In genomic region chr11:67354314-67355022, GRCh38 we compare ENCODE assay signal across 7 cellular contexts. TPM values are rescaled to one million over a fixed set of nuclear protein-coding genes. Genes with fewer than 3 reads are reported as not detected.
DNase-seq lines count a peak whose midpoint lies in the region; ATAC-seq and TF ChIP-seq lines count a peak whose summit lies in the region.

No MANE protein-coding gene starts in this region.

- H3K27me3 ChIP-seq in stomach smooth muscle (ENCODE audit: control insufficient read depth in 1 of 2, insufficient read depth in 2 of 2, low read length in 2 of 2), result no peaks in the 10 kb centered on the region

- no TSS peak for BruUV-seq in MCF 10A (replicated peaks; lab: Mats Ljungman, UMichigan)

- no peaks in the 10 kb centered on the region for H3K9me3 ChIP-seq in stomach smooth muscle (ENCODE audit: control insufficient read depth in 2 of 2, low read length in 2 of 2)

- peaks cover 12% of the 10 kb centered on the region for H3K36me3 Mint-ChIP-seq in MCF 10A (ENCODE audit: insufficient read depth, unreplicated experiment)

- intact Hi-C loops in MCF 10A (cut with micrococcal nuclease), result no loop called here

- POLR2A ChIA-PET in MCF 10A (lab: Yijun Ruan, JAX), result interaction anchor here (0.6 to 9.3 kb wide), 15 partner anchors 8 to 288 kb away, joined by 3 to 144 read pairs (median 11); partner anchors contain the start of genes CLCF1, PPP1CA and RAD9A

- peak overlapping the region; percentile 85 for H3K4me3 Mint-ChIP-seq in MCF 10A (ENCODE audit: unreplicated experiment)

- peak overlapping the region; percentile 99 for H3K27ac ChIP-seq in stomach smooth muscle (ENCODE audit: low read length)

- no peaks in the 10 kb centered on the region for H3K9me3 Mint-ChIP-seq in MCF 10A (ENCODE audit: unreplicated experiment)

- DNase-seq in NCI-H226 (peak; percentile 97), MCF 10A (ENCODE audit: unreplicated experiment) (peak; percentile 96), kidney tubule cell (ENCODE audit: low spot score) (peak; percentile 98), SHP77 treated with DMSO at 0.1 percent for 48 hours (lab: John Stamatoyannopoulos, UW) (no peak)

- ATAC-seq in GM18505 (IDR thresholded peaks at IDR 0.05; ENCODE audit: unreplicated experiment), result no peak
- no peak for ATAC-seq in GM18498 (IDR thresholded peaks at IDR 0.05; ENCODE audit: unreplicated experiment)

- TF ChIP-seq CTCF in MCF 10A (IDR thresholded peaks at IDR 0.05; ENCODE audit: unreplicated experiment), result no peak

- H3K27me3 Mint-ChIP-seq in MCF 10A (ENCODE audit: insufficient read depth, unreplicated experiment), result no peaks in the 10 kb centered on the region

- H3K4me1 Mint-ChIP-seq in MCF 10A (ENCODE audit: insufficient read depth, unreplicated experiment), result peaks cover 51% of the 10 kb centered on the region

- CTCF ChIA-PET in MCF 10A (lab: Yijun Ruan, JAX), result interaction anchor here (0.6 to 18.6 kb wide), 8 partner anchors 9 to 736 kb away, joined by 3 to 659 read pairs (median 4); partner anchors contain the start of gene CLCF1

- peak overlapping the region; percentile 82 to 92 for H3K9ac ChIP-seq in stomach smooth muscle (ENCODE audit: low read length in 2 of 2)

- H3K4me3 ChIP-seq in stomach smooth muscle (ENCODE audit: low read length in 2 of 2), result peak overlapping the region in 1 of 2 donors; percentile 91

- TF ChIP-seq POLR2A in GM18505 (IDR thresholded peaks at IDR 0.05; ENCODE audit: borderline replicate concordance, extremely low read depth, insufficient read depth, insufficient read length), result peak; percentile 17

- peak overlapping the region; percentile 91 for H3K27ac Mint-ChIP-seq in MCF 10A (ENCODE audit: low read depth, unreplicated experiment)

- peaks cover 68% of the 10 kb centered on the region for H3K4me1 ChIP-seq in stomach smooth muscle (ENCODE audit: control insufficient read depth, insufficient read depth, low read length)

- peaks cover 0 to 2% of the 10 kb centered on the region in 2 donors for H3K36me3 ChIP-seq in stomach smooth muscle (ENCODE audit: control insufficient read depth in 2 of 2, insufficient read depth in 2 of 2, low read length in 2 of 2)

RNA-seq across cellular contexts. Expression of gene POLD4, which starts 1.1 kb away (rescaled TPM):
- total RNA-seq in MCF 10A (2022), result 54.8 and 79.9 TPM in 2 replicates

RNA-seq across cellular contexts. Expression of gene CLCF1, which starts 18.9 kb away (rescaled TPM):
- total RNA-seq in MCF 10A (2022), result 5.8 and 7.0 TPM in 2 replicates

RNA-seq across cellular contexts. Expression of gene RAD9A, which starts 37.3 kb away (rescaled TPM):
- total RNA-seq in MCF 10A (2022), result 9.9 and 18.3 TPM in 2 replicates

RNA-seq across cellular contexts. Expression of gene PPP1CA, which starts 47.2 kb away (rescaled TPM):
- total RNA-seq in MCF 10A (2022), result 123 and 143 TPM in 2 replicates

RNA-seq across cellular contexts. Expression of gene TBC1D10C, which starts 49.4 kb away (rescaled TPM):
- not detected in 2 replicates for total RNA-seq in MCF 10A (2022)
